ENCODE assay signal across 16 cellular contexts in the genomic region with DNA sequence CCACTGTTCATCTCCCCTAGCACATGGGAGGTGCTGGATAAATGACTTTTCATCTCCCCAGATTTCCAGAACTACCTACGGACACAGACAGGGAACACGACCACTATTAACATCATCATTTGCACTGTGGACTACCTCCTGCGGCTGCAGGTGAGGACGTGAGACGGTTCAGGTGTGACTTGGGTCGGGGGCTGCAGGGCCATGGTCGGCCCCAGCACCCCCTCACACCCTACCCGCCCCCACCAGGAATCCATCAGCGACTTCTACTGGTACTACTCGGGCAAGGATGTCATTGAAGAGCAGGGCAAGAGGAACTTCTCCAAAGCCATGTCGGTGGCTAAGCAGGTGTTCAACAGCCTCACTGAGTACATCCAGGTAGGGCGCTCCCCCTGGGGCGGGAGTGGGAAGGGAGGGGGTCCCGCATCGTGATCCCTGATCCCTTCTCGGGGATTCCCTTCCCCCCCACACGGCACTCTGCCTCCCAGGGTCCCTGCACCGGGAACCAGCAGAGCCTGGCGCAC.
DNase-seq lines count a peak whose midpoint lies in the region; ATAC-seq and TF ChIP-seq lines count a peak whose summit lies in the region.
"Had no signal": no experiment of that assay in that cellular context is flagged by ENCODE, and none has a peak within 500 bp of the region (broad histone marks: within the 10 kb centered on the region; RNA-seq: fewer than 3 reads in every experiment).

No MANE protein-coding gene starts in this region.

- peak in 1 of 2 donors; percentile 16 for ATAC-seq in lower lobe of right lung
- ATAC-seq in GM21390 (IDR thresholded peaks at IDR 0.05; ENCODE audit: unreplicated experiment): no peak

- H3K4me3 ChIP-seq in BE2C (ENCODE audit: low read depth, low read length) (peak overlapping the region; percentile 69), H7 (ENCODE audit: insufficient read depth, low read depth, low read length) (no peak overlapping the region), lower lobe of right lung (no peak overlapping the region)
- H3K4me3 ChIP-seq: cardiac muscle cell, SJSA1 had no signal

- WGBS in adipose tissue, 3 donors: 78 to 81% (median 78%) methylated on average over 12 to 19 of the region's 19 CpGs

- TF ChIP-seq CTCF in BE2C (IDR thresholded peaks at IDR 0.05; ENCODE audit: low read depth, low read length) (no peak), lower lobe of right lung (IDR thresholded peaks at IDR 0.05) (no peak)

- H3K36me3 ChIP-seq in BE2C (no peaks in the 10 kb centered on the region), H7 (replicated peaks; ENCODE audit: control insufficient read depth, insufficient read depth, low read length) (no peaks in the 10 kb centered on the region; the same call in none of the 2 replicates), lower lobe of right lung (no peaks in the 10 kb centered on the region)
- H3K36me3 ChIP-seq: cardiac muscle cell, SJSA1, spleen had no signal

- H3K27ac ChIP-seq in adipose tissue (ENCODE audit: low read depth, low read length): peak overlapping the region; percentile 19
- H3K27ac ChIP-seq in lower lobe of right lung: no peak overlapping the region
- H3K27ac ChIP-seq: cardiac muscle cell, SJSA1, testis had no signal

- H3K9me3 ChIP-seq in BE2C (no peaks in the 10 kb centered on the region), lower lobe of right lung (no peaks in the 10 kb centered on the region)
- H3K9me3 ChIP-seq: SJSA1, spleen, testis had no signal

- DNase-seq in BE2C: no peak
- peak; percentile 56 for DNase-seq in H7
- DNase-seq in lower lobe of right lung: peak; percentile 32
- no peak for DNase-seq in dermis blood vessel endothelial cell
- DNase-seq in DMS79 treated with DMSO at 0.1 percent for 48 hours (lab: John Stamatoyannopoulos, UW): no peak
- DNase-seq in OCI-M1 (lab: John Stamatoyannopoulos, UW): no peak
- DNase-seq: activated naive CD8-positive, alpha-beta T cell treated with anti-CD3 and anti-CD28 coated beads, Interleukin-2, amount 50 U/mL, for 24 hours; GF-D8; naive B cell; NCI-H2029; spleen had no signal

- no peaks in the 10 kb centered on the region for H3K27me3 ChIP-seq in BE2C
- H3K27me3 ChIP-seq in H7 (ENCODE audit: control insufficient read depth, insufficient read depth, low read length): no peaks in the 10 kb centered on the region
- no peaks in the 10 kb centered on the region for H3K27me3 ChIP-seq in lower lobe of right lung (ENCODE audit: low read depth)
- H3K27me3 ChIP-seq: cardiac muscle cell, spleen, testis had no signal

- peaks cover 9% of the 10 kb centered on the region for H3K4me1 ChIP-seq in BE2C
- peaks cover 25% of the 10 kb centered on the region for H3K4me1 ChIP-seq in lower lobe of right lung
- H3K4me1 ChIP-seq: SJSA1 had no signal

- intact Hi-C loops in lower lobe of right lung (cut with DNase I): no loop called here

Comparison
In these comparisons a context has a peak if more than half of its experiments do, and no peak if none do; other contexts are left out.
1. DNase-seq: peak in H7 (single experiment) and lower lobe of right lung (single experiment); none in BE2C (single experiment), dermis blood vessel endothelial cell (single experiment), DMS79 treated with DMSO at 0.1 percent for 48 hours (single experiment) and OCI-M1 (single experiment).